Comparison of ENCODE assay signal across 15 cellular contexts in the genomic region with DNA sequence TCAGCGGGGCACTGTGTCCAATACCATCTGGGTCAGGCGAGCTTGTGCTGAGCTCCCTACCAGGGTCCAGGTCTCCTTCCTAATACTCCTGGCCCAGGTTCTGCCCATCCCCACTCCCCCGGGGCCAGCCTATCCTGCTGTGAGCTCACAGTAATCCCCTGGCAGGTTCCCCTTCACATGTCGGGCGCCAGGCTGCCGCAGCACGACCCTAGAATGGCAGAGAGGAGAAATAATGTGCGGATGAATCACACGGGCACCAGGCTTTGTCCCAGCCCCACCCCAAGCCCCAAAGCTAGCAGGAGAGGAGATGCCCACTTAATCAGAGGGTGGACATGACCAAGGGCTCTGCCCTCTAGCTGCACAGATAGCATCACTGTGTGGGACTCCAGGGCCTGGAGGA.
"Had no signal": no experiment of that assay in that cellular context is flagged by ENCODE, and none has a peak within 500 bp of the region (broad histone marks: within the 10 kb centered on the region; RNA-seq: fewer than 3 reads in every experiment).

No MANE protein-coding gene starts in this region.

- H3K4me2 ChIP-seq: hepatocyte had no signal

- H3K27me3 Mint-ChIP-seq: activated CD4-positive, alpha-beta memory T cell treated with anti-CD3 and anti-CD28 coated beads for 36 hours; dendritic cell treated with granulocyte-macrophage colony-stimulating factor and Interleukin-4, amounts not matched to agents 40 ng/mL and 50 ng/mL, for 4 days; naive thymus-derived CD4-positive, alpha-beta T cell had no signal

- H3K27me3 ChIP-seq: breast epithelium, esophagus squamous epithelium, hepatocyte, tibial artery had no signal

- H3K4me1 ChIP-seq: breast epithelium, tibial artery had no signal

- DNase-seq: activated CD4-positive, alpha-beta memory T cell treated with anti-CD3 and anti-CD28 coated beads for 36 hours; activated naive CD4-positive, alpha-beta T cell treated with anti-CD3 and anti-CD28 coated beads, Interleukin-2, amount 50 U/mL, for 16 hours; activated T-cell treated with anti-CD3 and anti-CD28 coated beads for 4 hours; aorta; effector CD8-positive, alpha-beta T cell; esophagus squamous epithelium; naive thymus-derived CD4-positive, alpha-beta T cell; posterior cingulate gyrus; stimulated activated CD8-positive, alpha-beta memory T cell treated with anti-CD3 and anti-CD28 coated beads, Interleukin-4, amount 100 ng/mL, for 48 hours; stimulated activated naive CD4-positive, alpha-beta T cell treated with Interleukin-2 at 50 U/mL for 16 hours; tibial artery had no signal

- H2AFZ ChIP-seq: hepatocyte had no signal

- H3K27ac Mint-ChIP-seq: activated CD4-positive, alpha-beta memory T cell treated with anti-CD3 and anti-CD28 coated beads for 36 hours; dendritic cell treated with granulocyte-macrophage colony-stimulating factor and Interleukin-4, amounts not matched to agents 40 ng/mL and 50 ng/mL, for 4 days; memory B cell had no signal

- H3K9me3 ChIP-seq: breast epithelium, esophagus squamous epithelium, tibial artery had no signal

- H3K4me3 ChIP-seq: breast epithelium, esophagus squamous epithelium, hepatocyte, tibial artery had no signal

- H3K9me3 Mint-ChIP-seq: activated CD4-positive, alpha-beta memory T cell treated with anti-CD3 and anti-CD28 coated beads for 36 hours; dendritic cell treated with granulocyte-macrophage colony-stimulating factor and Interleukin-4, amounts not matched to agents 40 ng/mL and 50 ng/mL, for 4 days; memory B cell; naive thymus-derived CD4-positive, alpha-beta T cell had no signal

- ATAC-seq: naive thymus-derived CD4-positive, alpha-beta T cell had no signal

- H3K36me3 Mint-ChIP-seq: activated CD4-positive, alpha-beta memory T cell treated with anti-CD3 and anti-CD28 coated beads for 36 hours had no signal

- H3K4me3 Mint-ChIP-seq: activated CD4-positive, alpha-beta memory T cell treated with anti-CD3 and anti-CD28 coated beads for 36 hours; dendritic cell treated with granulocyte-macrophage colony-stimulating factor and Interleukin-4, amounts not matched to agents 40 ng/mL and 50 ng/mL, for 4 days; memory B cell; naive thymus-derived CD4-positive, alpha-beta T cell had no signal

- H3K27ac ChIP-seq: breast epithelium, esophagus squamous epithelium, hepatocyte, tibial artery had no signal
